In genomic region chr6:132666118-132666517, GRCh38 we compare ENCODE assay signal across 29 cellular contexts. TPM values are rescaled to one million over a fixed set of nuclear protein-coding genes. Genes with fewer than 3 reads are reported as not detected.
"Had no signal": no experiment of that assay in that cellular context is flagged by ENCODE, and none has a peak within 500 bp of the region (broad histone marks: within the 10 kb centered on the region; RNA-seq: fewer than 3 reads in every experiment).

No MANE protein-coding gene starts in this region.

- H3K27me3 ChIP-seq: breast epithelium, esophagus squamous epithelium, gastrocnemius medialis, neutrophil, ovary, right atrium auricular region, stomach, suprapubic skin, tibial nerve, uterus had no signal

- H3K36me3 ChIP-seq: breast epithelium, esophagus squamous epithelium, gastrocnemius medialis, neutrophil, ovary, right atrium auricular region, stomach, suprapubic skin, tibial nerve, uterus had no signal

- H3K4me1 Mint-ChIP-seq: activated naive CD8-positive, alpha-beta T cell treated with anti-CD3 and anti-CD28 coated beads for 36 hours; nephron had no signal

- H3K9me3 Mint-ChIP-seq: activated CD4-positive, alpha-beta memory T cell treated with anti-CD3 and anti-CD28 coated beads for 36 hours; activated naive CD8-positive, alpha-beta T cell treated with anti-CD3 and anti-CD28 coated beads for 36 hours; central memory CD8-positive, alpha-beta T cell; effector memory CD8-positive, alpha-beta T cell; memory B cell; nephron; stimulated activated effector memory CD8-positive, alpha-beta T cell treated with anti-CD3 and anti-CD28 coated beads, Interleukin-12 subunit alpha, Interleukin-12 subunit beta, amount 100 ng/mL, for 72 hours had no signal

- H3K27ac ChIP-seq: breast epithelium, esophagus squamous epithelium, gastrocnemius medialis, neutrophil, ovary, psoas muscle, right atrium auricular region, stomach, suprapubic skin, tibial nerve, uterus had no signal

- H3K27me3 Mint-ChIP-seq: central memory CD8-positive, alpha-beta T cell; effector memory CD8-positive, alpha-beta T cell; memory B cell had no signal

- H3K4me3 Mint-ChIP-seq: activated CD4-positive, alpha-beta memory T cell treated with anti-CD3 and anti-CD28 coated beads for 36 hours; activated naive CD8-positive, alpha-beta T cell treated with anti-CD3 and anti-CD28 coated beads for 36 hours; central memory CD8-positive, alpha-beta T cell; effector memory CD8-positive, alpha-beta T cell; memory B cell; nephron; stimulated activated effector memory CD8-positive, alpha-beta T cell treated with anti-CD3 and anti-CD28 coated beads, Interleukin-12 subunit alpha, Interleukin-12 subunit beta, amount 100 ng/mL, for 72 hours had no signal

- ATAC-seq: effector memory CD8-positive, alpha-beta T cell; gastrocnemius medialis; left colon; psoas muscle; stimulated activated effector memory CD8-positive, alpha-beta T cell treated with anti-CD3 and anti-CD28 coated beads, Interleukin-12 subunit alpha, Interleukin-12 subunit beta, amount 100 ng/mL, for 72 hours had no signal

- H3K4me1 ChIP-seq: breast epithelium, psoas muscle, right atrium auricular region, suprapubic skin, tibial nerve, uterus had no signal

- H3K9me3 ChIP-seq: breast epithelium, esophagus squamous epithelium, gastrocnemius medialis, neutrophil, ovary, psoas muscle, right atrium auricular region, stomach, suprapubic skin, tibial nerve, uterus had no signal

- H3K4me3 ChIP-seq: breast epithelium, esophagus squamous epithelium, gastrocnemius medialis, ovary, psoas muscle, right atrium auricular region, stomach, suprapubic skin, tibial nerve, uterus had no signal

- H3K36me3 Mint-ChIP-seq: activated CD4-positive, alpha-beta memory T cell treated with anti-CD3 and anti-CD28 coated beads for 36 hours; activated naive CD8-positive, alpha-beta T cell treated with anti-CD3 and anti-CD28 coated beads for 36 hours; memory B cell; stimulated activated effector memory CD8-positive, alpha-beta T cell treated with anti-CD3 and anti-CD28 coated beads, Interleukin-12 subunit alpha, Interleukin-12 subunit beta, amount 100 ng/mL, for 72 hours had no signal

- DNase-seq: activated CD4-positive, alpha-beta memory T cell treated with anti-CD3 and anti-CD28 coated beads for 36 hours; activated CD4-positive, alpha-beta T cell treated with anti-CD3 and anti-CD28 coated beads for 48 hours; activated naive CD4-positive, alpha-beta T cell treated with Interleukin-2 at 50 U/mL for 16 hours; activated naive CD8-positive, alpha-beta T cell treated with anti-CD3 and anti-CD28 coated beads for 36 hours; activated T-cell treated with anti-CD3 and anti-CD28 coated beads, Interleukin-2, amount 50 U/mL, for 48 hours; effector memory CD8-positive, alpha-beta T cell; esophagus squamous epithelium; gastrocnemius medialis; hippocampal formation; left colon; ovary; psoas muscle; stomach; uterus had no signal

- H3K27ac Mint-ChIP-seq: activated CD4-positive, alpha-beta memory T cell treated with anti-CD3 and anti-CD28 coated beads for 36 hours; activated naive CD8-positive, alpha-beta T cell treated with anti-CD3 and anti-CD28 coated beads for 36 hours; effector memory CD8-positive, alpha-beta T cell; memory B cell; nephron; stimulated activated effector memory CD8-positive, alpha-beta T cell treated with anti-CD3 and anti-CD28 coated beads, Interleukin-12 subunit alpha, Interleukin-12 subunit beta, amount 100 ng/mL, for 72 hours had no signal

RNA-seq across cellular contexts. Expression of gene TAAR1, which starts 7.1 kb away (rescaled TPM):
- total RNA-seq: activated CD4-positive, alpha-beta memory T cell treated with anti-CD3 and anti-CD28 coated beads for 36 hours; activated naive CD8-positive, alpha-beta T cell treated with anti-CD3 and anti-CD28 coated beads for 36 hours; astrocyte; breast epithelium; dermis microvascular lymphatic vessel endothelial cell; esophagus squamous epithelium; gastrocnemius medialis; left colon; lower leg skin; mononuclear cell; myocyte; psoas muscle; right atrium auricular region; suprapubic skin; tibial nerve had no signal
- polyA plus RNA-seq: keratinocyte, ovary, psoas muscle, stomach had no signal

RNA-seq across cellular contexts. Expression of gene TAAR2, which starts 42.0 kb away (rescaled TPM):
- total RNA-seq: activated CD4-positive, alpha-beta memory T cell treated with anti-CD3 and anti-CD28 coated beads for 36 hours; activated naive CD8-positive, alpha-beta T cell treated with anti-CD3 and anti-CD28 coated beads for 36 hours; astrocyte; breast epithelium; dermis microvascular lymphatic vessel endothelial cell; esophagus squamous epithelium; gastrocnemius medialis; left colon; lower leg skin; mononuclear cell; myocyte; ovary; psoas muscle; right atrium auricular region; stomach; suprapubic skin; tibial nerve; uterus had no signal
- polyA plus RNA-seq: keratinocyte, ovary, psoas muscle, stomach had no signal

RNA-seq across cellular contexts. Expression of gene VNN1, which starts 47.7 kb away (rescaled TPM):
- total RNA-seq: activated CD4-positive, alpha-beta memory T cell treated with anti-CD3 and anti-CD28 coated beads for 36 hours; activated naive CD8-positive, alpha-beta T cell treated with anti-CD3 and anti-CD28 coated beads for 36 hours had no signal
